22 cellular contexts compared by ENCODE assay signal in genomic region chr21:29096619-29097018, GRCh38. TPM values are rescaled to one million over a fixed set of nuclear protein-coding genes. Genes with fewer than 3 reads are reported as not detected.
"Had no signal": no experiment of that assay in that cellular context is flagged by ENCODE, and none has a peak within 500 bp of the region (broad histone marks: within the 10 kb centered on the region; RNA-seq: fewer than 3 reads in every experiment).

No MANE protein-coding gene starts in this region.

- H3K36me3 ChIP-seq: cardiac muscle cell, neural progenitor cell, ovary, right atrium auricular region, tibial artery had no signal

- H3K27me3 ChIP-seq: body of pancreas, cardiac muscle cell, foreskin keratinocyte, neural progenitor cell, ovary, right atrium auricular region, tibial artery had no signal

- H3K4me3 ChIP-seq: body of pancreas, cardiac muscle cell, neural progenitor cell, ovary, psoas muscle, right atrium auricular region, tibial artery had no signal

- H2AFZ ChIP-seq: neural progenitor cell had no signal

- H3K27ac Mint-ChIP-seq: activated naive CD4-positive, alpha-beta T cell treated with anti-CD3 and anti-CD28 coated beads, Interleukin-2, amount 50 U/mL, for 24 hours; naive thymus-derived CD8-positive, alpha-beta T cell; neural progenitor cell had no signal

- H3K27me3 Mint-ChIP-seq: activated naive CD4-positive, alpha-beta T cell treated with anti-CD3 and anti-CD28 coated beads, Interleukin-2, amount 50 U/mL, for 24 hours; naive thymus-derived CD8-positive, alpha-beta T cell; stimulated activated naive CD8-positive, alpha-beta T cell treated with anti-CD3 and anti-CD28 coated beads, Interleukin-15, amount 100 ng/mL, for 72 hours had no signal

- H3K9me3 Mint-ChIP-seq: activated naive CD4-positive, alpha-beta T cell treated with anti-CD3 and anti-CD28 coated beads, Interleukin-2, amount 50 U/mL, for 24 hours; naive thymus-derived CD8-positive, alpha-beta T cell; stimulated activated naive CD8-positive, alpha-beta T cell treated with anti-CD3 and anti-CD28 coated beads, Interleukin-15, amount 100 ng/mL, for 72 hours had no signal

- H3K4me3 Mint-ChIP-seq: activated naive CD4-positive, alpha-beta T cell treated with anti-CD3 and anti-CD28 coated beads, Interleukin-2, amount 50 U/mL, for 24 hours; naive thymus-derived CD8-positive, alpha-beta T cell; neural progenitor cell; stimulated activated naive CD8-positive, alpha-beta T cell treated with anti-CD3 and anti-CD28 coated beads, Interleukin-15, amount 100 ng/mL, for 72 hours had no signal

- H3K36me3 Mint-ChIP-seq: neural progenitor cell had no signal

- H3K9me3 ChIP-seq: body of pancreas, ovary, psoas muscle, right atrium auricular region, tibial artery had no signal

- DNase-seq: activated CD4-positive, alpha-beta T cell treated with anti-CD3 and anti-CD28 coated beads for 1 hour; activated gamma-delta T cell treated with Interleukin-2 at 50 U/mL for 16 hours; activated T-cell treated with anti-CD3 and anti-CD28 coated beads, Interleukin-2, amount 50 U/mL, for 1 hour; anterior cingulate cortex; body of pancreas; dermis blood vessel endothelial cell; effector CD8-positive, alpha-beta T cell; foreskin keratinocyte; left colon; mesendoderm; naive thymus-derived CD8-positive, alpha-beta T cell; ovary; psoas muscle; stimulated activated CD4-positive, alpha-beta T cell treated with anti-CD3 and anti-CD28 coated beads, Interleukin-4, amount 100 ng/mL, for 4 hours; stimulated activated naive CD8-positive, alpha-beta T cell treated with anti-CD3 and anti-CD28 coated beads, Interleukin-15, amount 100 ng/mL, for 72 hours; tibial artery had no signal

- H3K4me1 ChIP-seq: body of pancreas, right atrium auricular region had no signal

- H3K27ac ChIP-seq: body of pancreas, cardiac muscle cell, foreskin keratinocyte, neural progenitor cell, ovary, psoas muscle, right atrium auricular region, tibial artery had no signal

- H3K9ac ChIP-seq: neural progenitor cell had no signal

- H3K4me2 ChIP-seq: neural progenitor cell had no signal

- H3K4me1 Mint-ChIP-seq: naive thymus-derived CD8-positive, alpha-beta T cell; stimulated activated naive CD8-positive, alpha-beta T cell treated with anti-CD3 and anti-CD28 coated beads, Interleukin-15, amount 100 ng/mL, for 72 hours had no signal

- FAIRE-seq: keratinocyte, urothelium cell line had no signal

RNA-seq across cellular contexts. Expression of gene MAP3K7CL, which starts 33.8 kb away (rescaled TPM):
- polyA plus RNA-seq: cardiac muscle cell had no signal
